Comparison of ENCODE assay signal across 1 cellular context in genomic region chr22:49951678-49951985, GRCh38.
TF ChIP-seq lines count a peak whose summit lies in the region.

No MANE protein-coding gene starts in this region.

TF ChIP-seq in HepG2, 621 proteins besides CTCF, POLR2A, EP300 and RAD21:
- TF ChIP-seq CHCHD3 (CRISPR knock-in tag; IDR thresholded peaks at IDR 0.05) (no peak), DNMT1 (CRISPR knock-in tag; IDR thresholded peaks at IDR 0.05) (no peak), SP2 (CRISPR knock-in tag; IDR thresholded peaks at IDR 0.05) (0 out of 2 replicates have a peak, but pooled peaks have one; percentile 29), ZNF326 (CRISPR knock-in tag; IDR thresholded peaks at IDR 0.05; ENCODE audit: borderline replicate concordance) (no peak), SYNCRIP (IDR thresholded peaks at IDR 0.05; ENCODE audit: insufficient read depth, low read depth, low read length) (no peak), SOX6 (IDR thresholded peaks at IDR 0.05) (no peak), SOX6 (CRISPR knock-in tag; IDR thresholded peaks at IDR 0.05) (no peak), HOXA3 (CRISPR knock-in tag; IDR thresholded peaks at IDR 0.05) (no peak), ZNF570 (CRISPR knock-in tag; IDR thresholded peaks at IDR 0.05; ENCODE audit: borderline replicate concordance) (no peak), ZBTB3 (CRISPR knock-in tag; IDR thresholded peaks at IDR 0.05; ENCODE audit: borderline replicate concordance, low read depth) (no peak), HCFC1 (IDR thresholded peaks at IDR 0.05; ENCODE audit: low read depth, low read length) (no peak), RBFOX2 (IDR thresholded peaks at IDR 0.05; ENCODE audit: low read depth, low read length) (0 out of 2 replicates have a peak, but pooled peaks have one; percentile 40), ZNF253 (CRISPR knock-in tag; IDR thresholded peaks at IDR 0.05; ENCODE audit: borderline replicate concordance) (0 out of 2 replicates have a peak, but pooled peaks have one; percentile 0), ZFX (CRISPR knock-in tag; IDR thresholded peaks at IDR 0.05; ENCODE audit: low read depth) (peak; percentile 23), RFX5 (IDR thresholded peaks at IDR 0.05; ENCODE audit: low read depth, low read length) (no peak), TOE1 (CRISPR knock-in tag; IDR thresholded peaks at IDR 0.05) (no peak), MBD4 (IDR thresholded peaks at IDR 0.05; ENCODE audit: borderline replicate concordance, low read length) (no peak), ZNF546 (CRISPR knock-in tag; conservative IDR thresholded peaks at IDR 0.05) (0 out of 2 replicates have a peak, but pooled peaks have one; percentile 51), NFATC3 (CRISPR knock-in tag; IDR thresholded peaks at IDR 0.05) (no peak), ELF3 (CRISPR knock-in tag; IDR thresholded peaks at IDR 0.05) (0 out of 2 replicates have a peak, but pooled peaks have one; percentile 5), ZNF746 (CRISPR knock-in tag; IDR thresholded peaks at IDR 0.05) (no peak), SSRP1 (CRISPR knock-in tag; IDR thresholded peaks at IDR 0.05) (no peak), PAX8 (CRISPR knock-in tag; IDR thresholded peaks at IDR 0.05; ENCODE audit: borderline replicate concordance) (peak; percentile 76; the same call in 1 of the 2 replicates), ZNF720 (CRISPR knock-in tag; IDR thresholded peaks at IDR 0.05) (no peak), EEA1 (CRISPR knock-in tag; IDR thresholded peaks at IDR 0.05; ENCODE audit: borderline replicate concordance) (no peak), AKAP8 (CRISPR knock-in tag; IDR thresholded peaks at IDR 0.05) (no peak; the same call in 1 of the 2 replicates), FOXO1 (CRISPR knock-in tag; IDR thresholded peaks at IDR 0.05) (no peak), THYN1 (CRISPR knock-in tag; IDR thresholded peaks at IDR 0.05; ENCODE audit: borderline replicate concordance, low read depth) (no peak), MAFF (IDR thresholded peaks at IDR 0.05; ENCODE audit: low read depth, low read length) (no peak), ZNF235 (CRISPR knock-in tag; IDR thresholded peaks at IDR 0.05; ENCODE audit: borderline replicate concordance) (no peak), RFXAP (CRISPR knock-in tag; IDR thresholded peaks at IDR 0.05; ENCODE audit: borderline replicate concordance) (0 out of 2 replicates have a peak, but pooled peaks have one; percentile 20), ZNF543 (CRISPR knock-in tag; IDR thresholded peaks at IDR 0.05) (no peak), ZNF564 (CRISPR knock-in tag; IDR thresholded peaks at IDR 0.05) (peak; percentile 22; the same call in 1 of the 2 replicates), ZNF547 (CRISPR knock-in tag; IDR thresholded peaks at IDR 0.05) (0 out of 2 replicates have a peak, but pooled peaks have one; percentile 8), HNRNPUL1 (IDR thresholded peaks at IDR 0.05; ENCODE audit: low read depth, low read length) (no peak), ZNF773 (CRISPR knock-in tag; IDR thresholded peaks at IDR 0.05; ENCODE audit: borderline replicate concordance) (no peak), MEIS1 (CRISPR knock-in tag; IDR thresholded peaks at IDR 0.05; ENCODE audit: borderline replicate concordance) (0 out of 2 replicates have a peak, but pooled peaks have one; percentile 49), SRSF9 (IDR thresholded peaks at IDR 0.05; ENCODE audit: borderline replicate concordance, insufficient read depth, low read depth, low read length, poor library complexity, severe bottlenecking) (no peak)
- TF ChIP-seq, protein P1, sequence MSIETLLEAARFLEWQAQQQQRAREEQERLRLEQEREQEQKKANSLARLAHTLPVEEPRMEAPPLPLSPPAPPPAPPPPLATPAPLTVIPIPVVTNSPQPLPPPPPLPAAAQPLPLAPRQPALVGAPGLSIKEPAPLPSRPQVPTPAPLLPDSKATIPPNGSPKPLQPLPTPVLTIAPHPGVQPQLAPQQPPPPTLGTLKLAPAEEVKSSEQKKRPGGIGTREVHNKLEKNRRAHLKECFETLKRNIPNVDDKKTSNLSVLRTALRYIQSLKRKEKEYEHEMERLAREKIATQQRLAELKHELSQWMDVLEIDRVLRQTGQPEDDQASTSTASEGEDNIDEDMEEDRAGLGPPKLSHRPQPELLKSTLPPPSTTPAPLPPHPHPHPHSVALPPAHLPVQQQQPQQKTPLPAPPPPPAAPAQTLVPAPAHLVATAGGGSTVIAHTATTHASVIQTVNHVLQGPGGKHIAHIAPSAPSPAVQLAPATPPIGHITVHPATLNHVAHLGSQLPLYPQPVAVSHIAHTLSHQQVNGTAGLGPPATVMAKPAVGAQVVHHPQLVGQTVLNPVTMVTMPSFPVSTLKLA (IDR thresholded peaks at IDR 0.05): no peak
- TF ChIP-seq, protein P2, sequence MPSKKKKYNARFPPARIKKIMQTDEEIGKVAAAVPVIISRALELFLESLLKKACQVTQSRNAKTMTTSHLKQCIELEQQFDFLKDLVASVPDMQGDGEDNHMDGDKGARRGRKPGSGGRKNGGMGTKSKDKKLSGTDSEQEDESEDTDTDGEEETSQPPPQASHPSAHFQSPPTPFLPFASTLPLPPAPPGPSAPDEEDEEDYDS (CRISPR knock-in tag; IDR thresholded peaks at IDR 0.05): no peak
- TF ChIP-seq, protein P3, sequence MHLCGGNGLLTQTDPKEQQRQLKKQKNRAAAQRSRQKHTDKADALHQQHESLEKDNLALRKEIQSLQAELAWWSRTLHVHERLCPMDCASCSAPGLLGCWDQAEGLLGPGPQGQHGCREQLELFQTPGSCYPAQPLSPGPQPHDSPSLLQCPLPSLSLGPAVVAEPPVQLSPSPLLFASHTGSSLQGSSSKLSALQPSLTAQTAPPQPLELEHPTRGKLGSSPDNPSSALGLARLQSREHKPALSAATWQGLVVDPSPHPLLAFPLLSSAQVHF (CRISPR knock-in tag; IDR thresholded peaks at IDR 0.05): no peak
